ENCODE assay signal across 6 cellular contexts in genomic region chr19:30941591-30941990, GRCh38.
"Had no signal": no experiment of that assay in that cellular context is flagged by ENCODE, and none has a peak within 500 bp of the region (broad histone marks: within the 10 kb centered on the region; RNA-seq: fewer than 3 reads in every experiment).

No MANE protein-coding gene starts in this region.

- H3K4me3 ChIP-seq: GM23338, K562 had no signal

- ATAC-seq: GM23338, HepG2, K562 had no signal

- H3K27ac ChIP-seq: HL-60 had no signal

- DNase-seq: H9, HCEC 1CT had no signal

- H2AFZ ChIP-seq: GM23338 had no signal

- H3K4me2 ChIP-seq: GM23338 had no signal
